8 cellular contexts compared by ENCODE assay signal in the genomic region with DNA sequence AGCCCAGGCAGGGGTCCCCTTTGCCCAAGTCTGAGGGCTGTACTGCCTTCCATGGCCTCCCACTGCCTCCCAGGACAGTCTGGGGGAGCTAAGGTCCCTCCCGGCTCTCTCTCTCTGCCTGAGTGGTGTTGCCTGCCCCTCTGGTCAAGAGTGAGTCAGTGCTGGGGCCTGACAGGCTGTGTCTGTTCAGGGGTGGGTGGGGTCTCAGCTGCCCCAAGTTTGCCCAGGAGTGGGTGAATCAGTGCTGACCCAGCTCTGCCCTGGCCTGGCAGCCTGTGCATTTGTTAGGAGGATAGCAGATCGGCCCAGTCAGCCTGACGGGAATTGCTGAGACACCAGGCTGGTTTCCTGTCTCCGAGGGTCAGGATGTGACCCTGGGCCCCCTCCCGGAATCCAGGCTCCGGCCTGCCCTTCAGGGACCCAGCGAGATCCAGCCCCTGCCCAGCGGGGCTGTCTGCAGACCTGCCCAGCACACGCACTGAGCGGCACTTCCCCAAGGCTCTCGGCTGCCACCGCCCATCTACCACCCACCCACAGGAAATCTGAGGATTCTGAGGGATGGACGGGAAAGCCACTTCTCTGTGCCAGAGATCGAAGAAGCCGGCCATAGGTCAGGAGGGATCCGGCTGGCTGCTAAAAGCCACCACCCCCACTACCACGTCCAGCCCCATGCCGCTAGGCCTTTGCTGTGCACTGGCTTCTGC. TPM values are rescaled to one million over a fixed set of nuclear protein-coding genes. Genes with fewer than 3 reads are reported as not detected.
A peak's percentile ranks its signal among the peaks of the same experiment; 100 is the strongest.
DNase-seq lines count a peak whose midpoint lies in the region; TF ChIP-seq lines count a peak whose summit lies in the region.

No MANE protein-coding gene starts in this region.

- TF ChIP-seq RAD21 in liver (IDR thresholded peaks at IDR 0.05), result peak; percentile 27 to 41

- no peak for TF ChIP-seq CTCF in liver (IDR thresholded peaks at IDR 0.05; ENCODE audit: low read depth, low read length, missing input control)

- H3K9me3 ChIP-seq in liver (ENCODE audit: control insufficient read depth in 4 of 4, low read length in 3 of 4) (no peaks in the 10 kb centered on the region), subcutaneous abdominal adipose tissue (ENCODE audit: control insufficient read depth in 5 of 5, low read length in 5 of 5) (no peaks in the 10 kb centered on the region)

- peaks cover 13 to 23% (median 15%) of the 10 kb centered on the region in 4 donors for H3K4me1 ChIP-seq in liver (ENCODE audit: control insufficient read depth in 4 of 4, insufficient read depth in 4 of 4, low read length in 3 of 4)
- peaks cover 36 to 82% (median 59%) of the 10 kb centered on the region in 5 donors for H3K4me1 ChIP-seq in subcutaneous abdominal adipose tissue (ENCODE audit: control insufficient read depth in 5 of 5, insufficient read depth in 5 of 5, low read length in 5 of 5)

- peak overlapping the region; percentile 69 for H3K27ac ChIP-seq in cingulate gyrus (ENCODE audit: low read depth, low read length)
- peak overlapping the region; percentile 66 to 91 for H3K27ac ChIP-seq in liver (ENCODE audit: low read depth in 1 of 2, low read length in 2 of 2)
- H3K27ac ChIP-seq in subcutaneous abdominal adipose tissue (ENCODE audit: low read depth, low read length), result peak overlapping the region; percentile 93

- H3K27me3 ChIP-seq in liver (ENCODE audit: control insufficient read depth in 4 of 4, insufficient read depth in 4 of 4, low read length in 3 of 4), result no peaks in the 10 kb centered on the region
- no peaks in the 10 kb centered on the region for H3K27me3 ChIP-seq in subcutaneous abdominal adipose tissue (ENCODE audit: control insufficient read depth in 5 of 5, insufficient read depth in 4 of 5, low read length in 5 of 5)

- peak overlapping the region in 1 of 3 donors; percentile 7 for H3K4me3 ChIP-seq in liver (ENCODE audit: low read depth in 1 of 3, low read length in 3 of 3)
- peak overlapping the region in 4 of 5 donors; percentile 24 to 54 (median 45) for H3K4me3 ChIP-seq in subcutaneous abdominal adipose tissue (ENCODE audit: low read depth in 1 of 5, low read length in 5 of 5)

- peak; percentile 92 for DNase-seq in HS-5 (ENCODE audit: low read depth)
- no peak for DNase-seq in HuH-7.5 (ENCODE audit: low spot score)
- DNase-seq in SKM-1 treated with dmso at 0.1 percent for 144 hours (lab: John Stamatoyannopoulos, UW; ENCODE audit: unreplicated experiment), result no peak
- DNase-seq in T-helper 9 cell, result no peak
- no peak for DNase-seq in activated CD4-positive, alpha-beta T cell treated with anti-CD3 and anti-CD28 coated beads, Interleukin-2, amount 50 U/mL, for 4 hours

- H3K36me3 ChIP-seq in liver (ENCODE audit: control insufficient read depth in 4 of 4, insufficient read depth in 3 of 4, low read depth in 1 of 4, low read length in 3 of 4) (no peaks in the 10 kb centered on the region), subcutaneous abdominal adipose tissue (ENCODE audit: control insufficient read depth in 5 of 5, insufficient read depth in 5 of 5, low read length in 5 of 5) (peaks cover 0 to 36% (median 32%) of the 10 kb centered on the region in 5 donors)

- WGBS in liver, result 18% methylated on average over 18 of the region's 18 CpGs

- peak overlapping the region in 1 of 2 donors; percentile 9 for H3K9ac ChIP-seq in liver (ENCODE audit: low read depth in 1 of 2, low read length in 2 of 2)
- peak overlapping the region; percentile 52 to 83 (median 74) for H3K9ac ChIP-seq in subcutaneous abdominal adipose tissue (ENCODE audit: low read length in 5 of 5)

TF ChIP-seq in liver, 16 proteins besides CTCF, POLR2A, EP300 and RAD21:
- TF ChIP-seq, protein P1, sequence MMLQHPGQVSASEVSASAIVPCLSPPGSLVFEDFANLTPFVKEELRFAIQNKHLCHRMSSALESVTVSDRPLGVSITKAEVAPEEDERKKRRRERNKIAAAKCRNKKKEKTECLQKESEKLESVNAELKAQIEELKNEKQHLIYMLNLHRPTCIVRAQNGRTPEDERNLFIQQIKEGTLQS (IDR thresholded peaks at IDR 0.05), result no peak
- TF ChIP-seq, protein P2, sequence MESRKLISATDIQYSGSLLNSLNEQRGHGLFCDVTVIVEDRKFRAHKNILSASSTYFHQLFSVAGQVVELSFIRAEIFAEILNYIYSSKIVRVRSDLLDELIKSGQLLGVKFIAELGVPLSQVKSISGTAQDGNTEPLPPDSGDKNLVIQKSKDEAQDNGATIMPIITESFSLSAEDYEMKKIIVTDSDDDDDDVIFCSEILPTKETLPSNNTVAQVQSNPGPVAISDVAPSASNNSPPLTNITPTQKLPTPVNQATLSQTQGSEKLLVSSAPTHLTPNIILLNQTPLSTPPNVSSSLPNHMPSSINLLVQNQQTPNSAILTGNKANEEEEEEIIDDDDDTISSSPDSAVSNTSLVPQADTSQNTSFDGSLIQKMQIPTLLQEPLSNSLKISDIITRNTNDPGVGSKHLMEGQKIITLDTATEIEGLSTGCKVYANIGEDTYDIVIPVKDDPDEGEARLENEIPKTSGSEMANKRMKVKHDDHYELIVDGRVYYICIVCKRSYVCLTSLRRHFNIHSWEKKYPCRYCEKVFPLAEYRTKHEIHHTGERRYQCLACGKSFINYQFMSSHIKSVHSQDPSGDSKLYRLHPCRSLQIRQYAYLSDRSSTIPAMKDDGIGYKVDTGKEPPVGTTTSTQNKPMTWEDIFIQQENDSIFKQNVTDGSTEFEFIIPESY (IDR thresholded peaks at IDR 0.05), result peak; percentile 28
- TF ChIP-seq GABPA (IDR thresholded peaks at IDR 0.05 in 1 of 2, conservative IDR thresholded peaks at IDR 0.05 in 1 of 2) (peak in 1 of 2 donors; percentile 61), RXRA (IDR thresholded peaks at IDR 0.05) (peak; percentile 82 to 88), FOXA1 (IDR thresholded peaks at IDR 0.05) (no peak), FOXA2 (IDR thresholded peaks at IDR 0.05) (no peak), YY1 (IDR thresholded peaks at IDR 0.05) (peak; percentile 92), NR2F2 (IDR thresholded peaks at IDR 0.05) (peak; percentile 98), HNF4A (conservative IDR thresholded peaks at IDR 0.05) (peak; percentile 53 to 65), HNF4G (IDR thresholded peaks at IDR 0.05) (no peak), TAF1 (conservative IDR thresholded peaks at IDR 0.05) (peak; percentile 42), EGR1 (IDR thresholded peaks at IDR 0.05; ENCODE audit: low read depth in 2 of 2) (peak in 1 of 2 donors; percentile 43), JUND (IDR thresholded peaks at IDR 0.05) (peak in 1 of 2 donors; percentile 31), SP1 (IDR thresholded peaks at IDR 0.05) (peak; percentile 93)
- TF ChIP-seq, protein P3, sequence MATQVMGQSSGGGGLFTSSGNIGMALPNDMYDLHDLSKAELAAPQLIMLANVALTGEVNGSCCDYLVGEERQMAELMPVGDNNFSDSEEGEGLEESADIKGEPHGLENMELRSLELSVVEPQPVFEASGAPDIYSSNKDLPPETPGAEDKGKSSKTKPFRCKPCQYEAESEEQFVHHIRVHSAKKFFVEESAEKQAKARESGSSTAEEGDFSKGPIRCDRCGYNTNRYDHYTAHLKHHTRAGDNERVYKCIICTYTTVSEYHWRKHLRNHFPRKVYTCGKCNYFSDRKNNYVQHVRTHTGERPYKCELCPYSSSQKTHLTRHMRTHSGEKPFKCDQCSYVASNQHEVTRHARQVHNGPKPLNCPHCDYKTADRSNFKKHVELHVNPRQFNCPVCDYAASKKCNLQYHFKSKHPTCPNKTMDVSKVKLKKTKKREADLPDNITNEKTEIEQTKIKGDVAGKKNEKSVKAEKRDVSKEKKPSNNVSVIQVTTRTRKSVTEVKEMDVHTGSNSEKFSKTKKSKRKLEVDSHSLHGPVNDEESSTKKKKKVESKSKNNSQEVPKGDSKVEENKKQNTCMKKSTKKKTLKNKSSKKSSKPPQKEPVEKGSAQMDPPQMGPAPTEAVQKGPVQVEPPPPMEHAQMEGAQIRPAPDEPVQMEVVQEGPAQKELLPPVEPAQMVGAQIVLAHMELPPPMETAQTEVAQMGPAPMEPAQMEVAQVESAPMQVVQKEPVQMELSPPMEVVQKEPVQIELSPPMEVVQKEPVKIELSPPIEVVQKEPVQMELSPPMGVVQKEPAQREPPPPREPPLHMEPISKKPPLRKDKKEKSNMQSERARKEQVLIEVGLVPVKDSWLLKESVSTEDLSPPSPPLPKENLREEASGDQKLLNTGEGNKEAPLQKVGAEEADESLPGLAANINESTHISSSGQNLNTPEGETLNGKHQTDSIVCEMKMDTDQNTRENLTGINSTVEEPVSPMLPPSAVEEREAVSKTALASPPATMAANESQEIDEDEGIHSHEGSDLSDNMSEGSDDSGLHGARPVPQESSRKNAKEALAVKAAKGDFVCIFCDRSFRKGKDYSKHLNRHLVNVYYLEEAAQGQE (IDR thresholded peaks at IDR 0.05), result peak; percentile 73
- TF ChIP-seq, protein P4, sequence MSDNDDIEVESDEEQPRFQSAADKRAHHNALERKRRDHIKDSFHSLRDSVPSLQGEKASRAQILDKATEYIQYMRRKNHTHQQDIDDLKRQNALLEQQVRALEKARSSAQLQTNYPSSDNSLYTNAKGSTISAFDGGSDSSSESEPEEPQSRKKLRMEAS (IDR thresholded peaks at IDR 0.05), result peak; percentile 64

RNA-seq across cellular contexts. Expression of a gene that starts 15.9 kb away (rescaled TPM):
- total RNA-seq in liver, result 10 to 100 TPM; 12.8 to 23.5 TPM
- polyA plus RNA-seq in liver, result 10 to 100 TPM; 25.0 to 91.3 TPM

RNA-seq across cellular contexts. Expression of a gene that starts 35.8 kb away (rescaled TPM):
- total RNA-seq in liver, result 10 to 100 TPM; 20.4 to 48.1 TPM
- polyA plus RNA-seq in liver, result 10 to 100 TPM; 37.3 to 61.1 TPM

RNA-seq across cellular contexts. Expression of a gene that starts 38.9 kb away (rescaled TPM):
- 10 to 100 TPM; 10.6 to 18.7 TPM for total RNA-seq in liver
- polyA plus RNA-seq in liver, result 10 to 100 TPM; 40.4 to 78.3 TPM

RNA-seq across cellular contexts. Expression of a gene that starts 52.7 kb away (rescaled TPM):
- 10 to 100 TPM; 31.8 to 41.2 TPM for total RNA-seq in liver
- 10 to 100 TPM; 32.4 to 41.4 TPM for polyA plus RNA-seq in liver
